ENCODE assay signal across 8 cellular contexts in genomic region chr2:189466656-189467055, GRCh38. TPM values are rescaled to one million over a fixed set of nuclear protein-coding genes. Genes with fewer than 3 reads are reported as not detected.
DNase-seq lines count a peak whose midpoint lies in the region; ATAC-seq and TF ChIP-seq lines count a peak whose summit lies in the region.

No MANE protein-coding gene starts in this region.

- ATAC-seq in GM19463 (IDR thresholded peaks at IDR 0.05; ENCODE audit: unreplicated experiment) (no peak), HG03045 (IDR thresholded peaks at IDR 0.05; ENCODE audit: unreplicated experiment) (no peak), GM19324 (IDR thresholded peaks at IDR 0.05; ENCODE audit: low FRiP score, unreplicated experiment) (no peak)

- TF ChIP-seq CTCF in endothelial cell (IDR thresholded peaks at IDR 0.05; ENCODE audit: unreplicated experiment) (peak; percentile 66), osteocyte (IDR thresholded peaks at IDR 0.05) (peak; percentile 72)

- H3K4me1 Mint-ChIP-seq in activated naive CD8-positive, alpha-beta T cell (ENCODE audit: low read depth), result peaks cover 2% of the 10 kb centered on the region
- peaks cover 4% of the 10 kb centered on the region for H3K4me1 Mint-ChIP-seq in activated naive CD8-positive, alpha-beta T cell treated with anti-CD3 and anti-CD28 coated beads for 36 hours
- H3K4me1 Mint-ChIP-seq in endothelial cell (ENCODE audit: unreplicated experiment), result no peaks in the 10 kb centered on the region
- H3K4me1 Mint-ChIP-seq in osteocyte (ENCODE audit: unreplicated experiment), result no peaks in the 10 kb centered on the region

- H3K9me3 Mint-ChIP-seq in activated naive CD8-positive, alpha-beta T cell (ENCODE audit: low read depth), result no peaks in the 10 kb centered on the region
- H3K9me3 Mint-ChIP-seq in activated naive CD8-positive, alpha-beta T cell treated with anti-CD3 and anti-CD28 coated beads for 36 hours, result no peaks in the 10 kb centered on the region
- H3K9me3 Mint-ChIP-seq in endothelial cell (ENCODE audit: unreplicated experiment) (no peaks in the 10 kb centered on the region), osteocyte (ENCODE audit: unreplicated experiment) (no peaks in the 10 kb centered on the region)

- H3K36me3 Mint-ChIP-seq in activated naive CD8-positive, alpha-beta T cell, result peaks cover 12% of the 10 kb centered on the region
- H3K36me3 Mint-ChIP-seq in activated naive CD8-positive, alpha-beta T cell treated with anti-CD3 and anti-CD28 coated beads for 36 hours, result peaks cover 19% of the 10 kb centered on the region
- peaks cover 15% of the 10 kb centered on the region for H3K36me3 Mint-ChIP-seq in endothelial cell (ENCODE audit: low read depth, unreplicated experiment)
- peaks cover 75% of the 10 kb centered on the region for H3K36me3 Mint-ChIP-seq in osteocyte (ENCODE audit: unreplicated experiment)

- no peak overlapping the region for H3K4me3 Mint-ChIP-seq in activated naive CD8-positive, alpha-beta T cell
- no peak overlapping the region for H3K4me3 Mint-ChIP-seq in activated naive CD8-positive, alpha-beta T cell treated with anti-CD3 and anti-CD28 coated beads for 36 hours
- H3K4me3 Mint-ChIP-seq in endothelial cell (ENCODE audit: unreplicated experiment) (no peak overlapping the region), osteocyte (ENCODE audit: unreplicated experiment) (no peak overlapping the region)

- no peaks in the 10 kb centered on the region for H3K27me3 Mint-ChIP-seq in activated naive CD8-positive, alpha-beta T cell
- no peaks in the 10 kb centered on the region for H3K27me3 Mint-ChIP-seq in activated naive CD8-positive, alpha-beta T cell treated with anti-CD3 and anti-CD28 coated beads for 36 hours
- H3K27me3 Mint-ChIP-seq in endothelial cell (ENCODE audit: unreplicated experiment), result no peaks in the 10 kb centered on the region
- H3K27me3 Mint-ChIP-seq in osteocyte (ENCODE audit: unreplicated experiment), result no peaks in the 10 kb centered on the region

- H3K27ac Mint-ChIP-seq in activated naive CD8-positive, alpha-beta T cell, result peak overlapping the region; percentile 41
- H3K27ac Mint-ChIP-seq in activated naive CD8-positive, alpha-beta T cell treated with anti-CD3 and anti-CD28 coated beads for 36 hours, result no peak overlapping the region
- H3K27ac Mint-ChIP-seq in endothelial cell (ENCODE audit: unreplicated experiment) (no peak overlapping the region), osteocyte (ENCODE audit: unreplicated experiment) (peak overlapping the region; percentile 27)

- no peak for DNase-seq in activated naive CD8-positive, alpha-beta T cell treated with anti-CD3 and anti-CD28 coated beads for 36 hours
- DNase-seq in NOMO-1 treated with dmso at 0.1 percent for 144 hours (lab: John Stamatoyannopoulos, UW; ENCODE audit: unreplicated experiment), result peak; percentile 15
- DNase-seq in endothelial cell (ENCODE audit: low spot score), result peak; percentile 26
- DNase-seq in osteocyte (ENCODE audit: extremely low spot score, unreplicated experiment), result no peak

RNA-seq across cellular contexts. Expression of gene WDR75, which starts 25.4 kb away (rescaled TPM):
- 100 to 1,000 TPM; 121 to 133 TPM for total RNA-seq in activated naive CD8-positive, alpha-beta T cell treated with anti-CD3 and anti-CD28 coated beads for 36 hours
- total RNA-seq in endothelial cell (ENCODE audit: unreplicated experiment), result 33.0 TPM
- 38.8 and 41.0 TPM in 2 replicates for total RNA-seq in osteocyte

Comparison
In these comparisons a context has a peak if more than half of its experiments do, and no peak if none do; other contexts are left out.
1. H3K27ac Mint-ChIP-seq: peak in activated naive CD8-positive, alpha-beta T cell (single experiment) and osteocyte (single experiment); none in activated naive CD8-positive, alpha-beta T cell treated with anti-CD3 and anti-CD28 coated beads for 36 hours (single experiment) and endothelial cell (single experiment).
2. DNase-seq: peak in NOMO-1 treated with dmso at 0.1 percent for 144 hours (single experiment) and endothelial cell (single experiment); none in activated naive CD8-positive, alpha-beta T cell treated with anti-CD3 and anti-CD28 coated beads for 36 hours (single experiment) and osteocyte (single experiment).